16 cellular contexts compared by ENCODE assay signal in the genomic region with DNA sequence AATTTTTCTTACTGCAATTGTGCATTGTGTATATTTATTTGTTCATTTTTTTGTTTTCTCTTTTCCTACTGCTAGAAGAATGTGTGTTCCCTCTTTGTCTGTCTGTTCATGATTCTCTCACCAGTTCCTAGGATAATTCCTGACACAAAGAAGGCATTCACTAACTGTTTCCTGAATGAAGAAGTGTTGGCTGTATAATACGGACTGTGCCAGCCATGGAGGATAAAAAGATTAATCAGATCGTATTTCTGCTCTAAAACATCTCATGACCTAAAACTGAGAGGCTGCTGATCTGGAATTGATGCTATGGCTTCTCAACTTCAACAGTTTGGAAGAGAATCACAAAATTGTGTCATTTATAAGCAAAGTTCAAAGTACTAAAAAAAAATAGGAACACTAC.
DNase-seq lines count a peak whose midpoint lies in the region; ATAC-seq and TF ChIP-seq lines count a peak whose summit lies in the region.
"Had no signal": no experiment of that assay in that cellular context is flagged by ENCODE, and none has a peak within 500 bp of the region (broad histone marks: within the 10 kb centered on the region; RNA-seq: fewer than 3 reads in every experiment).

No MANE protein-coding gene starts in this region.

- H2AFZ ChIP-seq in neuronal stem cell (ENCODE audit: low read length): peak overlapping the region; percentile 13

- H3K4me1 ChIP-seq in neuronal stem cell (ENCODE audit: control insufficient read depth in 2 of 2, insufficient read depth in 1 of 2, low read depth in 1 of 2, low read length in 2 of 2): peaks cover 0 to 1% of the 10 kb centered on the region in 2 donors
- H3K4me1 ChIP-seq in testis: peaks cover 16% of the 10 kb centered on the region
- no peaks in the 10 kb centered on the region for H3K4me1 ChIP-seq in effector memory CD4-positive, alpha-beta T cell (ENCODE audit: control insufficient read depth, insufficient read depth, low read length, poor library complexity, severe bottlenecking)
- H3K4me1 ChIP-seq: Caco-2, HAP-1 had no signal

- no peak for ATAC-seq in GM21529 (IDR thresholded peaks at IDR 0.05; ENCODE audit: unreplicated experiment)

- no peak overlapping the region for H3K9ac ChIP-seq in neuronal stem cell (ENCODE audit: low read depth, low read length, poor library complexity)

- H4K91ac ChIP-seq in neuronal stem cell (ENCODE audit: low read depth, low read length, poor library complexity): no peak overlapping the region

- H3K27ac ChIP-seq in neuronal stem cell (replicated peaks; ENCODE audit: low read length): no peak overlapping the region
- H3K27ac ChIP-seq in testis: peak overlapping the region; percentile 49 to 64
- no peak overlapping the region for H3K27ac ChIP-seq in effector memory CD4-positive, alpha-beta T cell (ENCODE audit: insufficient read depth, low read length, poor library complexity, severe bottlenecking)

- H4K8ac ChIP-seq in neuronal stem cell (ENCODE audit: low read depth, low read length): no peak overlapping the region

- no peak for TF ChIP-seq CTCF in testis (IDR thresholded peaks at IDR 0.05)

- no peak overlapping the region for H2AK5ac ChIP-seq in neuronal stem cell (ENCODE audit: low read depth, low read length)

- H3K14ac ChIP-seq in neuronal stem cell (ENCODE audit: low read length): no peak overlapping the region

- H2BK12ac ChIP-seq in neuronal stem cell (ENCODE audit: low read length): no peak overlapping the region

- no peak overlapping the region for H2BK5ac ChIP-seq in neuronal stem cell (ENCODE audit: low read length)

- no peaks in the 10 kb centered on the region for H3K79me1 ChIP-seq in neuronal stem cell (ENCODE audit: low read depth, low read length)

- no peak overlapping the region for H2BK15ac ChIP-seq in neuronal stem cell (ENCODE audit: low read length)

- H2BK120ac ChIP-seq in neuronal stem cell (ENCODE audit: low read depth, low read length): no peak overlapping the region

- no peak overlapping the region for H3K4me3 ChIP-seq in neuronal stem cell (ENCODE audit: low read length in 2 of 2)
- no peak overlapping the region for H3K4me3 ChIP-seq in testis
- H3K4me3 ChIP-seq in effector memory CD4-positive, alpha-beta T cell (ENCODE audit: insufficient read depth, low read depth, low read length, poor library complexity, severe bottlenecking): no peak overlapping the region
- H3K4me3 ChIP-seq: HAP-1 had no signal

- DNase-seq in SK-MEL-5 (ENCODE audit: low read depth, low spot score) (peak; percentile 83), globus pallidus (ENCODE audit: low spot score) (peak; percentile 3), neuronal stem cell (ENCODE audit: low spot score) (no peak), testis (no peak), NCI-H1694 (lab: John Stamatoyannopoulos, UW) (no peak)
- DNase-seq in stimulated activated naive CD4-positive, alpha-beta T cell (lab: John Stamatoyannopoulos, UW): no peak
- no peak for DNase-seq in effector memory CD4-positive, alpha-beta T cell
- DNase-seq: C1 segment of cervical spinal cord; Caco-2; CD4-positive, alpha-beta memory T cell; DMS153; DND-41; GOT3; HFFc6 had no signal

- no peaks in the 10 kb centered on the region for H3K27me3 ChIP-seq in neuronal stem cell (ENCODE audit: control insufficient read depth in 3 of 3, insufficient read depth in 3 of 3, low read depth in 1 of 3, low read length in 3 of 3)
- H3K27me3 ChIP-seq in testis: no peaks in the 10 kb centered on the region
- H3K27me3 ChIP-seq in effector memory CD4-positive, alpha-beta T cell (replicated peaks; ENCODE audit: control insufficient read depth, insufficient read depth, low read length, poor library complexity, severe bottlenecking): no peaks in the 10 kb centered on the region

- intact Hi-C loops in testis (cut with DNase I; ENCODE audit: low total_unique reads): no loop called here

- no peak for TF ChIP-seq POLR2A in testis (IDR thresholded peaks at IDR 0.05)

- H3K4me2 ChIP-seq in neuronal stem cell (ENCODE audit: insufficient read depth, low read length, poor library complexity, severe bottlenecking): no peak overlapping the region

- H3K23ac ChIP-seq in neuronal stem cell (ENCODE audit: low read depth, low read length, poor library complexity): no peak overlapping the region

- peaks cover 0 to 2% of the 10 kb centered on the region in 2 donors for H3K9me3 ChIP-seq in neuronal stem cell (replicated peaks in 1 of 2; ENCODE audit: control insufficient read depth in 2 of 2, insufficient read depth in 1 of 2, low read depth in 1 of 2, low read length in 2 of 2)
- H3K9me3 ChIP-seq in testis: no peaks in the 10 kb centered on the region
- H3K9me3 ChIP-seq in effector memory CD4-positive, alpha-beta T cell (ENCODE audit: control insufficient read depth, low read length): no peaks in the 10 kb centered on the region
- H3K9me3 ChIP-seq: Caco-2, HAP-1 had no signal

- H3K18ac ChIP-seq in neuronal stem cell (ENCODE audit: low read length): no peak overlapping the region

- H3K36me3 ChIP-seq in neuronal stem cell (replicated peaks in 1 of 2; ENCODE audit: control insufficient read depth in 2 of 2, insufficient read depth in 2 of 2, low read length in 2 of 2): no peaks in the 10 kb centered on the region
- H3K36me3 ChIP-seq in testis (ENCODE audit: low read depth, missing control alignments): no peaks in the 10 kb centered on the region
- H3K36me3 ChIP-seq in effector memory CD4-positive, alpha-beta T cell (ENCODE audit: control insufficient read depth, insufficient read depth, low read length): no peaks in the 10 kb centered on the region
- H3K36me3 ChIP-seq: HAP-1 had no signal

- no CpG with 5 or more reads among the region's 2 CpGs for WGBS in neuronal stem cell (ENCODE audit: extremely low coverage in 2 of 2, insufficient read length in 2 of 2, insufficient replicate concordance in 1 of 2), 2 donors
- WGBS in testis, 2 donors: 66 to 85% methylated on average over 2 of the region's 2 CpGs

- in situ Hi-C loops in SK-MEL-5 (cut with HindIII; ENCODE audit: low pct_unique_long_range_greater_than_20kb, low sequenced_read_pairs): no loop called here

- no peak overlapping the region for H3K4ac ChIP-seq in neuronal stem cell (ENCODE audit: low read length)

Comparison
In these comparisons a context has a peak if more than half of its experiments do, and no peak if none do; other contexts are left out.
1. DNase-seq: peak in SK-MEL-5 (single experiment) and globus pallidus (single experiment); none in neuronal stem cell (single experiment), testis (single experiment), NCI-H1694 (single experiment), stimulated activated naive CD4-positive, alpha-beta T cell (0 of 6) and effector memory CD4-positive, alpha-beta T cell (0 of 3).
2. H3K27ac ChIP-seq: peak in testis (2 of 2); none in neuronal stem cell (single experiment) and effector memory CD4-positive, alpha-beta T cell (single experiment).